ENCODE assay signal across 8 cellular contexts in genomic region chr15:89776274-89777072, GRCh38.
DNase-seq lines count a peak whose midpoint lies in the region; ATAC-seq and TF ChIP-seq lines count a peak whose summit lies in the region.

A gene with protein sequence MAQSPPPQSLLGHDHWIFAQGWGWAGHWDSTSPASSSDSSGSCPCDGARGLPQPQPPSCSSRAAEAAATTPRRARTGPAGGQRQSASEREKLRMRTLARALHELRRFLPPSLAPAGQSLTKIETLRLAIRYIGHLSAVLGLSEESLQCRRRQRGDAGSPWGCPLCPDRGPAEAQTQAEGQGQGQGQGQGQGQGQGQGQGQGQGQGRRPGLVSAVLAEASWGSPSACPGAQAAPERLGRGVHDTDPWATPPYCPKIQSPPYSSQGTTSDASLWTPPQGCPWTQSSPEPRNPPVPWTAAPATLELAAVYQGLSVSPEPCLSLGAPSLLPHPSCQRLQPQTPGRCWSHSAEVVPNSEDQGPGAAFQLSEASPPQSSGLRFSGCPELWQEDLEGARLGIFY (plus strand): TSS chr15:89776332. CDS start chr15:89776358, 26 bp downstream.

- no peaks in the 10 kb centered on the region for H3K36me3 Mint-ChIP-seq in T-helper 1 cell treated with Interleukin-12 subunit alpha and Interleukin-12 subunit beta and Interleukin-4 antibody, amounts not matched to agents 30 μg/mL and 1 μg/mL, for 36 hours (ENCODE audit: low read depth)

- no peak within 1 kb of the TSS for H3K27ac Mint-ChIP-seq in T-helper 1 cell treated with Interleukin-12 subunit alpha and Interleukin-12 subunit beta and Interleukin-4 antibody, amounts not matched to agents 30 μg/mL and 1 μg/mL, for 36 hours

- H3K4me1 Mint-ChIP-seq in T-helper 1 cell treated with Interleukin-12 subunit alpha and Interleukin-12 subunit beta and Interleukin-4 antibody, amounts not matched to agents 30 μg/mL and 1 μg/mL, for 36 hours (ENCODE audit: low read depth): peaks cover 12% of the 10 kb centered on the region

- peak within 1 kb of the TSS; percentile 17 for H3K4me3 ChIP-seq in retinal pigment epithelial cell (ENCODE audit: low read length)

- peak; percentile 38 for TF ChIP-seq CTCF in retinal pigment epithelial cell (conservative IDR thresholded peaks at IDR 0.05; ENCODE audit: low read depth, low read length)

- in situ Hi-C loops in KBM-7 (cut with MboI; ENCODE audit: low pct_unique_long_range_greater_than_20kb, low sequenced_read_pairs): no loop called here

- H3K9me3 Mint-ChIP-seq in T-helper 1 cell treated with Interleukin-12 subunit alpha and Interleukin-12 subunit beta and Interleukin-4 antibody, amounts not matched to agents 30 μg/mL and 1 μg/mL, for 36 hours: no peaks in the 10 kb centered on the region

- ATAC-seq in GM18867 (IDR thresholded peaks at IDR 0.05; ENCODE audit: unreplicated experiment): peak; percentile 60

- DNase-seq in 8988T: peak; percentile 62
- DNase-seq in KBM-7: peak; percentile 64
- DNase-seq in astrocyte of the hippocampus (ENCODE audit: low read depth, low spot score): peak; percentile 84
- DNase-seq in iPS DF 19.7 (ENCODE audit: low read depth, low spot score): peak; percentile 61
- no peak for DNase-seq in retinal pigment epithelial cell (ENCODE audit: low read depth)
- DNase-seq in NK-92 (lab: John Stamatoyannopoulos, UW; ENCODE audit: unreplicated experiment): no peak

- peaks cover 14% of the 10 kb centered on the region for H3K27me3 Mint-ChIP-seq in T-helper 1 cell treated with Interleukin-12 subunit alpha and Interleukin-12 subunit beta and Interleukin-4 antibody, amounts not matched to agents 30 μg/mL and 1 μg/mL, for 36 hours (ENCODE audit: low read depth)

- peak within 1 kb of the TSS; percentile 63 for H3K4me3 Mint-ChIP-seq in T-helper 1 cell treated with Interleukin-12 subunit alpha and Interleukin-12 subunit beta and Interleukin-4 antibody, amounts not matched to agents 30 μg/mL and 1 μg/mL, for 36 hours

Comparison
In these comparisons a context has a peak if more than half of its experiments do, and no peak if none do; other contexts are left out.
1. DNase-seq: peak in 8988T (single experiment), KBM-7 (single experiment), astrocyte of the hippocampus (single experiment) and iPS DF 19.7 (single experiment); none in retinal pigment epithelial cell (single experiment) and NK-92 (single experiment).